Comparison of ENCODE assay signal across 8 cellular contexts in genomic region chr5:88729476-88730182, GRCh38.
DNase-seq lines count a peak whose midpoint lies in the region; ATAC-seq and TF ChIP-seq lines count a peak whose summit lies in the region.

No MANE protein-coding gene starts in this region.

- DNase-seq in GM04504 (ENCODE audit: low read depth) (peak; percentile 49), NCI-H1436 treated with DMSO at 0.1 percent for 48 hours (lab: John Stamatoyannopoulos, UW) (peak; percentile 61), T follicular helper cell (ENCODE audit: low read depth) (peak; percentile 35), astrocyte of the spinal cord (ENCODE audit: low read depth, low spot score) (peak; percentile 85), iPS DF 4.7 (ENCODE audit: extremely low read depth, low spot score) (peak; percentile 60), DMS79 (lab: John Stamatoyannopoulos, UW) (no peak)
- peak; percentile 26 for DNase-seq in stimulated activated CD4-positive, alpha-beta T cell treated with anti-CD3 and anti-CD28 coated beads, Interleukin-12 subunit alpha, Interleukin-12 subunit beta, amount 100 ng/mL, for 4 hours

- ATAC-seq in HG02763 (IDR thresholded peaks at IDR 0.05; ENCODE audit: unreplicated experiment) = peak; percentile 33

- H3K4me3 ChIP-seq in astrocyte of the spinal cord (ENCODE audit: low read depth, low read length) = no peak overlapping the region

- in situ Hi-C loops in astrocyte of the spinal cord (cut with HindIII; ENCODE audit: low sequenced_read_pairs) = no loop called here

- TF ChIP-seq CTCF in astrocyte of the spinal cord (IDR thresholded peaks at IDR 0.05; ENCODE audit: low read depth, low read length) = peak; percentile 62
